8 cellular contexts compared by ENCODE assay signal in the genomic region with DNA sequence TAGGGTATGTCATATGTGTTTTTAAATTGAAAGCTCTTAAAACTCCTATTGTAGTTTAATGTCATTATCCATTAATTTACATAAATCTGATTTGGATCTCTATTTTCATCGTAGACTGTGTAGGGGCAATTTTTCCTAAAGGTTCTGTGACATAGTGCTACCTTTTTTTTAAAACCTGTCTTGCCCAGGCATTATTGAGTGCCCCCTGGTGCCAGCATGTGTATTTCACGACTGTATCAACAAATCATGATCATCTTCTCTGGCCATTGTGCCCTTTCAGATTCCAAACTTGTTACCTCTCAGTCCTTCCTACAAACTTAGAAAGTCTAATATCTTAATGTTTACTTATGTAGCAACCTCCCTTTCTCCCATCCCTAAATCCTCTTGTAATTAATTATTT.
DNase-seq lines count a peak whose midpoint lies in the region; ATAC-seq, FAIRE-seq and TF ChIP-seq lines count a peak whose summit lies in the region.

No MANE protein-coding gene starts in this region.

- H3K4me1 ChIP-seq in CD8-positive, alpha-beta T cell (ENCODE audit: insufficient read depth, low read length): no peaks in the 10 kb centered on the region

- H3K36me3 ChIP-seq in CD8-positive, alpha-beta T cell (ENCODE audit: insufficient read depth, low read length): peaks cover 11% of the 10 kb centered on the region

- FAIRE-seq in RCC 7860 (lab: Jason Lieb, UNC): no peak

- no peaks in the 10 kb centered on the region for H3K4me1 Mint-ChIP-seq in CD8-positive, alpha-beta T cell (ENCODE audit: low read depth)
- H3K4me1 Mint-ChIP-seq in stimulated activated naive B cell treated with anti-CD40 and anti-IgM and Interleukin-4, amounts not matched to agents 10 μg/mL and 1 μg/mL and 100 μg/mL, for 72 hours: no peaks in the 10 kb centered on the region

- POLR2A ChIA-PET in CD8-positive, alpha-beta T cell (lab: Charles Lee): interaction anchor here (1.0 kb wide), 1 partner anchor 43 kb away, joined by 3 read pairs; no protein-coding TSS in a partner anchor

- H3K27me3 Mint-ChIP-seq in CD8-positive, alpha-beta T cell (ENCODE audit: low read depth): no peaks in the 10 kb centered on the region
- H3K27me3 Mint-ChIP-seq in stimulated activated naive B cell treated with anti-CD40 and anti-IgM and Interleukin-4, amounts not matched to agents 10 μg/mL and 1 μg/mL and 100 μg/mL, for 72 hours: no peaks in the 10 kb centered on the region

- H3K27ac ChIP-seq in CD8-positive, alpha-beta T cell (ENCODE audit: low read depth, low read length): no peak overlapping the region

- H3K27me3 ChIP-seq in CD8-positive, alpha-beta T cell (ENCODE audit: insufficient read depth, low read length): no peaks in the 10 kb centered on the region

- H3K36me3 Mint-ChIP-seq in CD8-positive, alpha-beta T cell: peaks cover 65% of the 10 kb centered on the region
- H3K36me3 Mint-ChIP-seq in stimulated activated naive B cell treated with anti-CD40 and anti-IgM and Interleukin-4, amounts not matched to agents 10 μg/mL and 1 μg/mL and 100 μg/mL, for 72 hours: peaks cover 20 to 25% of the 10 kb centered on the region in 2 donors

- CTCF ChIA-PET in CD8-positive, alpha-beta T cell (lab: Charles Lee): interaction anchor here (0.6 to 1.9 kb wide), 5 partner anchors 13 to 1240 kb away, joined by 3 to 8 read pairs (median 3); no protein-coding TSS in a partner anchor

- intact Hi-C loops in CD8-positive, alpha-beta T cell (cut with DNase I, micrococcal nuclease): loop anchor here (1.0 to 5.0 kb wide), 5 partner anchors 514 to 810 kb away; a partner anchor contains a TSS

- H3K27ac Mint-ChIP-seq in CD8-positive, alpha-beta T cell: no peak overlapping the region
- H3K27ac Mint-ChIP-seq in stimulated activated naive B cell treated with anti-CD40 and anti-IgM and Interleukin-4, amounts not matched to agents 10 μg/mL and 1 μg/mL and 100 μg/mL, for 72 hours: no peak overlapping the region

- DNase-seq in CD8-positive, alpha-beta T cell: peak in 4 of 7 experiments; percentile 3 to 47 (median 12)
- peak; percentile 5 for DNase-seq in HK-2 (ENCODE audit: unreplicated experiment)
- DNase-seq in activated CD4-positive, alpha-beta T cell treated with anti-CD3 and anti-CD28 coated beads, Interleukin-2, amount 50 U/mL, for 1 hour: peak; percentile 15
- DNase-seq in left kidney (ENCODE audit: low read depth, low spot score): peak; percentile 18
- DNase-seq in RCC 7860 (ENCODE audit: low spot score): no peak
- DNase-seq in stimulated activated naive B cell treated with anti-CD40 and anti-IgM and Interleukin-4, amounts not matched to agents 10 μg/mL and 1 μg/mL and 100 μg/mL, for 72 hours: no peak
- DNase-seq in HuH-7.5 (ENCODE audit: low spot score): no peak

- no peaks in the 10 kb centered on the region for H3K9me3 ChIP-seq in CD8-positive, alpha-beta T cell (ENCODE audit: low read length)

- H3K4me3 Mint-ChIP-seq in CD8-positive, alpha-beta T cell: no peak overlapping the region
- no peak overlapping the region for H3K4me3 Mint-ChIP-seq in stimulated activated naive B cell treated with anti-CD40 and anti-IgM and Interleukin-4, amounts not matched to agents 10 μg/mL and 1 μg/mL and 100 μg/mL, for 72 hours

- H3K4me3 ChIP-seq in CD8-positive, alpha-beta T cell (ENCODE audit: low read depth, low read length): no peak overlapping the region

- H3K9me3 Mint-ChIP-seq in CD8-positive, alpha-beta T cell: no peaks in the 10 kb centered on the region
- no peaks in the 10 kb centered on the region for H3K9me3 Mint-ChIP-seq in stimulated activated naive B cell treated with anti-CD40 and anti-IgM and Interleukin-4, amounts not matched to agents 10 μg/mL and 1 μg/mL and 100 μg/mL, for 72 hours

- no peak for ATAC-seq in CD8-positive, alpha-beta T cell
- ATAC-seq in stimulated activated naive B cell treated with anti-CD40 and anti-IgM and Interleukin-4, amounts not matched to agents 10 μg/mL and 1 μg/mL and 100 μg/mL, for 72 hours (replicated peaks): no peak
- ATAC-seq in HG03565 (IDR thresholded peaks at IDR 0.05; ENCODE audit: unreplicated experiment): no peak

- TF ChIP-seq CTCF in CD8-positive, alpha-beta T cell (IDR thresholded peaks at IDR 0.05): no peak

Comparison
In these comparisons a context has a peak if more than half of its experiments do, and no peak if none do; other contexts are left out.
1. DNase-seq: peak in CD8-positive, alpha-beta T cell (4 of 7), HK-2 (single experiment), activated CD4-positive, alpha-beta T cell treated with anti-CD3 and anti-CD28 coated beads, Interleukin-2, amount 50 U/mL, for 1 hour (single experiment) and left kidney (single experiment); none in RCC 7860 (single experiment), stimulated activated naive B cell treated with anti-CD40 and anti-IgM and Interleukin-4, amounts not matched to agents 10 μg/mL and 1 μg/mL and 100 μg/mL, for 72 hours (single experiment) and HuH-7.5 (single experiment).